ENCODE assay signal across 1 cellular context in genomic region chr7:128778946-128779345, GRCh38.
A peak's percentile ranks its signal among the peaks of the same experiment; 100 is the strongest.
TF ChIP-seq lines count a peak whose summit lies in the region.

No MANE protein-coding gene starts in this region.

TF ChIP-seq in SK-N-SH, 30 proteins besides CTCF, POLR2A, EP300 and RAD21 (continued from another document):
- peak; percentile 57; the same call in 1 of the 2 replicates for TF ChIP-seq REST (IDR thresholded peaks at IDR 0.05; ENCODE audit: low read depth, low read length)
- no peak for TF ChIP-seq CHD2 (IDR thresholded peaks at IDR 0.05; ENCODE audit: low read length, partially characterized antibody)
- no peak for TF ChIP-seq MEF2A (IDR thresholded peaks at IDR 0.05; ENCODE audit: borderline replicate concordance, low read depth)
- no peak for TF ChIP-seq ZBTB33 (IDR thresholded peaks at IDR 0.05; ENCODE audit: borderline replicate concordance, low read depth)
